ENCODE assay signal across 26 cellular contexts in genomic region chr1:39836595-39837110, GRCh38.
"Had no signal": no experiment of that assay in that cellular context is flagged by ENCODE, and none has a peak within 500 bp of the region (broad histone marks: within the 10 kb centered on the region; RNA-seq: fewer than 3 reads in every experiment).

No MANE protein-coding gene starts in this region.

- H3K27me3 Mint-ChIP-seq: effector memory CD8-positive, alpha-beta T cell; naive B cell; natural killer cell treated with Interleukin-12 subunit alpha and Interleukin-12 subunit beta and Interleukin-15 and Interleukin-18, amount 100 ng/mL, for 72 hours had no signal

- H3K9me3 Mint-ChIP-seq: effector memory CD8-positive, alpha-beta T cell; mesothelial cell of epicardium; naive B cell; natural killer cell treated with Interleukin-12 subunit alpha and Interleukin-12 subunit beta and Interleukin-15 and Interleukin-18, amount 100 ng/mL, for 72 hours; neural progenitor cell; stimulated activated effector memory CD8-positive, alpha-beta T cell treated with anti-CD3 and anti-CD28 coated beads, Interleukin-12 subunit alpha, Interleukin-12 subunit beta, amount 100 ng/mL, for 72 hours had no signal

- H3K4me1 ChIP-seq: neural progenitor cell, right atrium auricular region, tibial nerve, upper lobe of left lung had no signal

- DNase-seq: cortex of kidney; effector memory CD8-positive, alpha-beta T cell; erythroblast; head of caudate nucleus; left ventricle myocardium superior; mesenchymal stem cell; mucosa of descending colon; naive B cell; stimulated activated CD4-positive, alpha-beta T cell treated with anti-CD3 and anti-CD28 coated beads, Interleukin-2, amount 100 ng/mL, for 24 hours; stimulated activated CD4-positive, alpha-beta T cell treated with anti-CD3 and anti-CD28 coated beads, Interleukin-4, amount 100 ng/mL, for 24 hours; stimulated activated naive CD8-positive, alpha-beta T cell treated with anti-CD3 and anti-CD28 coated beads, Interleukin-15, Interleukin-2, amounts not matched to agents 100 U/mL and 50 U/mL, for 24 hours; substantia nigra; upper lobe of left lung had no signal

- H3K27ac Mint-ChIP-seq: effector memory CD8-positive, alpha-beta T cell; mesothelial cell of epicardium; natural killer cell treated with Interleukin-12 subunit alpha and Interleukin-12 subunit beta and Interleukin-15 and Interleukin-18, amount 100 ng/mL, for 72 hours; neural progenitor cell; stimulated activated effector memory CD8-positive, alpha-beta T cell treated with anti-CD3 and anti-CD28 coated beads, Interleukin-12 subunit alpha, Interleukin-12 subunit beta, amount 100 ng/mL, for 72 hours had no signal

- H3K27me3 ChIP-seq: neural progenitor cell, right atrium auricular region, tibial nerve, upper lobe of left lung had no signal

- H3K27ac ChIP-seq: neural progenitor cell, right atrium auricular region, thoracic aorta, tibial nerve, upper lobe of left lung had no signal

- H3K9me3 ChIP-seq: mucosa of descending colon, prostate gland, right atrium auricular region, thoracic aorta, tibial nerve, upper lobe of left lung had no signal

- H3K4me3 ChIP-seq: lung, mucosa of descending colon, neural progenitor cell, prostate gland, right atrium auricular region, thoracic aorta, tibial nerve, upper lobe of left lung had no signal

- H3K4me1 Mint-ChIP-seq: naive B cell; stimulated activated effector memory CD8-positive, alpha-beta T cell treated with anti-CD3 and anti-CD28 coated beads, Interleukin-12 subunit alpha, Interleukin-12 subunit beta, amount 100 ng/mL, for 72 hours had no signal

- ATAC-seq: effector memory CD8-positive, alpha-beta T cell; left ventricle myocardium superior; mucosa of descending colon; natural killer cell treated with Interleukin-12 subunit alpha and Interleukin-12 subunit beta and Interleukin-15 and Interleukin-18, amount 100 ng/mL, for 72 hours; sciatic nerve; stimulated activated effector memory CD8-positive, alpha-beta T cell treated with anti-CD3 and anti-CD28 coated beads, Interleukin-12 subunit alpha, Interleukin-12 subunit beta, amount 100 ng/mL, for 72 hours; stimulated activated naive CD8-positive, alpha-beta T cell treated with anti-CD3 and anti-CD28 coated beads, Interleukin-15, Interleukin-2, amounts not matched to agents 100 U/mL and 50 U/mL, for 24 hours had no signal

- FAIRE-seq: endometrium, frontal cortex, urothelium cell line had no signal

- H3K4me3 Mint-ChIP-seq: effector memory CD8-positive, alpha-beta T cell; mesothelial cell of epicardium; naive B cell; natural killer cell treated with Interleukin-12 subunit alpha and Interleukin-12 subunit beta and Interleukin-15 and Interleukin-18, amount 100 ng/mL, for 72 hours; neural progenitor cell; stimulated activated effector memory CD8-positive, alpha-beta T cell treated with anti-CD3 and anti-CD28 coated beads, Interleukin-12 subunit alpha, Interleukin-12 subunit beta, amount 100 ng/mL, for 72 hours had no signal

- H3K36me3 ChIP-seq: prostate gland had no signal
